In the genomic region with DNA sequence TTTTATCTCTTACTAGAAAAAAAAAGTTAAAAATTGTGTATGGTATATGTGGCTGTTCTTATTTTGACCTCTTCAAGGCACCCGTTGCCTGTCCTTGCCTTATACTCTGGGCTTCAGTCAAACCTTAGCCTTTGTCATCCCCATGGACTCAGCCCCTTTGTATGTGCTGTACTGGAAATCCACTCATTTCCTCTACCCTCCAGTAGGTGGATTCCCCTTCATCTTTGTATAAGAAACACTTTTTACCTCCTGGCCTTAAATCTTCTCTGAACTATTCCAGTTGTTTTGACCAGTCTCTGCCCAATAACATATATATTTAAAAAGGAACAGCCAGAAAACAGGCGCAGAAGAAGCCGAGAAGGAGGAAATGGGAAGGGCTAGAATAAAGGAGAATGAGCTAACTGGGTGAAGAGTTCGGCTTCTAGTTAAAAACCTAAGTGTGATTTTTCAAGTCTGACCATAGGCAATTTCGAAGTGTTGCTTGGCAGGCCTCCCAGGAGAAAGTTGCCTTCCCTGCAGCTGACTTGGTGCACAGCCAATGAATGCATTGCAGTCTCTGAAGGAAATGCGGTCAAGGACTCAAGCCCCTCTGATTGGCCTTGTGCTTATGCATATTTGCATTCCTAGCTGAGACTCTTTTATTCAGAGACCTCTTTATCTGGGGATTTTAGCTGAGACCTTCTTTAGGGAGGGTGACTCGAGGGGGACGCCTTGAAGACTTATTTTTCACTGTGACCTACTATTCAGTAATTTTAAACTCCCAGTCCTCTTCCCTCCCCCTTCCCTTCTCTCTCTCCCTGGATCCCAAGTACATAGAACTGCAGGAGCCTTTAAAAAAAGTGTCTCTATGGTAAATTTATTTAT, we compare ENCODE assay signal across 11 cellular contexts.
DNase-seq lines count a peak whose midpoint lies in the region; ATAC-seq and TF ChIP-seq lines count a peak whose summit lies in the region.
"Had no signal": no experiment of that assay in that cellular context is flagged by ENCODE, and none has a peak within 500 bp of the region (broad histone marks: within the 10 kb centered on the region; RNA-seq: fewer than 3 reads in every experiment).

No MANE protein-coding gene starts in this region.

- ATAC-seq in activated naive CD4-positive, alpha-beta T cell treated with anti-CD3 and anti-CD28 coated beads, Interleukin-2, amount 50 U/mL, for 72 hours, result no peak
- ATAC-seq in HG03378 (IDR thresholded peaks at IDR 0.05; ENCODE audit: unreplicated experiment), result no peak
- ATAC-seq: activated naive CD8-positive, alpha-beta T cell treated with anti-CD3 and anti-CD28 coated beads, Interleukin-2, amount 50 U/mL, for 24 hours had no signal

- DNase-seq in AG08396 (ENCODE audit: low spot score) (peak; percentile 8), RKO (ENCODE audit: low spot score) (peak; percentile 38), fibroblast of the aortic adventitia (ENCODE audit: low read depth) (peak; percentile 60), osteocyte (ENCODE audit: extremely low spot score, unreplicated experiment) (no peak), NCI-H2081 (lab: John Stamatoyannopoulos, UW) (no peak)
- no peak for DNase-seq in activated naive CD4-positive, alpha-beta T cell treated with anti-CD3 and anti-CD28 coated beads, Interleukin-2, amount 50 U/mL, for 72 hours (ENCODE audit: low spot score in 2 of 2)
- DNase-seq in activated T-cell treated with anti-CD3 and anti-CD28 coated beads, Interleukin-2, amount 50 U/mL, for 24 hours, result no peak
- DNase-seq: activated naive CD8-positive, alpha-beta T cell treated with anti-CD3 and anti-CD28 coated beads, Interleukin-2, amount 50 U/mL, for 24 hours; CD4-positive, CD25-positive, alpha-beta regulatory T cell had no signal

- peaks cover 16% of the 10 kb centered on the region for H3K4me1 Mint-ChIP-seq in osteocyte (ENCODE audit: unreplicated experiment)
- no peaks in the 10 kb centered on the region for H3K4me1 Mint-ChIP-seq in activated T-cell treated with anti-CD3 and anti-CD28 coated beads, Interleukin-2, amount 50 U/mL, for 24 hours (ENCODE audit: low read depth)
- H3K4me1 Mint-ChIP-seq: activated naive CD8-positive, alpha-beta T cell treated with anti-CD3 and anti-CD28 coated beads, Interleukin-2, amount 50 U/mL, for 24 hours; CD4-positive, CD25-positive, alpha-beta regulatory T cell had no signal

- H3K4me3 Mint-ChIP-seq in osteocyte (ENCODE audit: unreplicated experiment), result no peak overlapping the region
- no peak overlapping the region for H3K4me3 Mint-ChIP-seq in activated T-cell treated with anti-CD3 and anti-CD28 coated beads, Interleukin-2, amount 50 U/mL, for 24 hours
- H3K4me3 Mint-ChIP-seq: activated naive CD8-positive, alpha-beta T cell treated with anti-CD3 and anti-CD28 coated beads, Interleukin-2, amount 50 U/mL, for 24 hours; CD4-positive, CD25-positive, alpha-beta regulatory T cell; IgD-negative memory B cell had no signal

- peaks cover 4% of the 10 kb centered on the region for H3K9me3 Mint-ChIP-seq in osteocyte (ENCODE audit: unreplicated experiment)
- H3K9me3 Mint-ChIP-seq in activated naive CD4-positive, alpha-beta T cell treated with anti-CD3 and anti-CD28 coated beads, Interleukin-2, amount 50 U/mL, for 72 hours, result peaks cover 0 to 7% of the 10 kb centered on the region in 2 donors
- peaks cover 6% of the 10 kb centered on the region for H3K9me3 Mint-ChIP-seq in activated T-cell treated with anti-CD3 and anti-CD28 coated beads, Interleukin-2, amount 50 U/mL, for 24 hours

- peaks cover 2% of the 10 kb centered on the region for H3K27me3 Mint-ChIP-seq in osteocyte (ENCODE audit: unreplicated experiment)
- H3K27me3 Mint-ChIP-seq in activated T-cell treated with anti-CD3 and anti-CD28 coated beads, Interleukin-2, amount 50 U/mL, for 24 hours, result no peaks in the 10 kb centered on the region
- H3K27me3 Mint-ChIP-seq: activated naive CD8-positive, alpha-beta T cell treated with anti-CD3 and anti-CD28 coated beads, Interleukin-2, amount 50 U/mL, for 24 hours; CD4-positive, CD25-positive, alpha-beta regulatory T cell; IgD-negative memory B cell had no signal

- H3K27ac Mint-ChIP-seq in osteocyte (ENCODE audit: unreplicated experiment), result peak overlapping the region; percentile 19
- H3K27ac Mint-ChIP-seq in activated naive CD4-positive, alpha-beta T cell treated with anti-CD3 and anti-CD28 coated beads, Interleukin-2, amount 50 U/mL, for 72 hours, result no peak overlapping the region
- H3K27ac Mint-ChIP-seq in activated T-cell treated with anti-CD3 and anti-CD28 coated beads, Interleukin-2, amount 50 U/mL, for 24 hours, result no peak overlapping the region
- H3K27ac Mint-ChIP-seq: activated naive CD8-positive, alpha-beta T cell treated with anti-CD3 and anti-CD28 coated beads, Interleukin-2, amount 50 U/mL, for 24 hours; CD4-positive, CD25-positive, alpha-beta regulatory T cell; IgD-negative memory B cell had no signal

- H3K4me3 ChIP-seq in fibroblast of the aortic adventitia (ENCODE audit: low read depth, low read length), result no peak overlapping the region

- H3K36me3 Mint-ChIP-seq in osteocyte (ENCODE audit: unreplicated experiment), result peaks cover 3% of the 10 kb centered on the region
- no peaks in the 10 kb centered on the region for H3K36me3 Mint-ChIP-seq in activated naive CD4-positive, alpha-beta T cell treated with anti-CD3 and anti-CD28 coated beads, Interleukin-2, amount 50 U/mL, for 72 hours
- no peaks in the 10 kb centered on the region for H3K36me3 Mint-ChIP-seq in activated T-cell treated with anti-CD3 and anti-CD28 coated beads, Interleukin-2, amount 50 U/mL, for 24 hours (ENCODE audit: low read depth)
- H3K36me3 Mint-ChIP-seq: CD4-positive, CD25-positive, alpha-beta regulatory T cell; IgD-negative memory B cell had no signal

- TF ChIP-seq CTCF in fibroblast of the aortic adventitia (IDR thresholded peaks at IDR 0.05; ENCODE audit: insufficient read depth, low read length) (peak; percentile 23), osteocyte (IDR thresholded peaks at IDR 0.05) (peak; percentile 17)

Comparison
In these comparisons a context has a peak if more than half of its experiments do, and no peak if none do; other contexts are left out.
1. DNase-seq: peak in AG08396 (single experiment), RKO (single experiment) and fibroblast of the aortic adventitia (single experiment); none in osteocyte (single experiment), activated naive CD4-positive, alpha-beta T cell treated with anti-CD3 and anti-CD28 coated beads, Interleukin-2, amount 50 U/mL, for 72 hours (0 of 2), NCI-H2081 (0 of 2) and activated T-cell treated with anti-CD3 and anti-CD28 coated beads, Interleukin-2, amount 50 U/mL, for 24 hours (single experiment).